In the genomic region with DNA sequence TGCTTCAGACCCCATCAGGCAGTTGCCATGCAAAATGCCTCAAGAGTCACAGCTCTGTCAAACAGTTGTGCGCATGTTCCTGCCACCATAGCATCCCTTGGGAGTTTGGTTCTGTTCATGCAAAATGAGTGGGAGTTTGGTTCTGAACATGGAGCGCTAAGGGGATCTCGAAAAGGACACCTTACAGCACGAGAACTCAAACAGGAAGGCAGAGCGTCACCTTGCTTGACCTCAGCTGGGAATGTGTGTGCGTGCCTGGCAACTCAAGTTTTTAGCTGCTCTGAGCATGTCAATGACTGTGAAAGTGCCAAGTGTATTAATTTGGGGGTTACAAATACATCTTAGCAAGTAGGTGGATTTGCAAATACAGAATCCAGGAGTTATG, we compare ENCODE assay signal across 14 cellular contexts. TPM values are rescaled to one million over a fixed set of nuclear protein-coding genes. Genes with fewer than 3 reads are reported as not detected.
DNase-seq lines count a peak whose midpoint lies in the region; ATAC-seq and TF ChIP-seq lines count a peak whose summit lies in the region.
"Had no signal": no experiment of that assay in that cellular context is flagged by ENCODE, and none has a peak within 500 bp of the region (broad histone marks: within the 10 kb centered on the region; RNA-seq: fewer than 3 reads in every experiment).

No MANE protein-coding gene starts in this region.

- in situ Hi-C loops in Panc1 (cut with HindIII; ENCODE audit: low pct_unique_long_range_greater_than_20kb, low sequenced_read_pairs) = no loop called here

- RAD21 ChIA-PET in HCT116 (lab: Charles Lee; ENCODE audit: low non-redundant PET in 1 of 2, low total read pairs in 2 of 2, uncharacterized antibody in 2 of 2, unreplicated experiment in 2 of 2) = no interaction called here

- H3K4me2 ChIP-seq in HCT116 (ENCODE audit: low read length) = no peak overlapping the region
- H3K4me2 ChIP-seq: BLaER1 had no signal

- BruUV-seq in HCT116 (replicated peaks; lab: Mats Ljungman, UMichigan) (no TSS peak), Panc1 (replicated peaks; lab: Mats Ljungman, UMichigan) (no TSS peak)

- CTCF ChIA-PET in HCT116 (lab: Charles Lee) = no interaction called here
- CTCF ChIA-PET in Panc1 (lab: Charles Lee) = no interaction called here

- H3K9me3 Mint-ChIP-seq in osteocyte (ENCODE audit: unreplicated experiment) = no peaks in the 10 kb centered on the region

- intact Hi-C loops in HCT116 (cut with micrococcal nuclease) (no loop called here), Panc1 (cut with micrococcal nuclease; ENCODE audit: unreplicated experiment) (no loop called here)

- peak overlapping the region; percentile 78; the same call in 1 of the 2 replicates for H3K9ac ChIP-seq in HCT116 (ENCODE audit: low read length)
- H3K9ac ChIP-seq: BLaER1 had no signal

- TF ChIP-seq CTCF in HCT116 (IDR thresholded peaks at IDR 0.05 in 2 of 3, conservative IDR thresholded peaks at IDR 0.05 in 1 of 3; ENCODE audit: borderline replicate concordance in 1 of 3, insufficient read depth in 1 of 3, low read depth in 2 of 3, low read length in 2 of 3) = no peak
- TF ChIP-seq CTCF in Panc1 (IDR thresholded peaks at IDR 0.05) = no peak
- TF ChIP-seq CTCF in osteocyte (IDR thresholded peaks at IDR 0.05) = no peak

- TF ChIP-seq RAD21 in HCT116 (IDR thresholded peaks at IDR 0.05; ENCODE audit: low read depth) = no peak

- POLR2A ChIA-PET in HCT116 (lab: Charles Lee) = no interaction called here
- POLR2A ChIA-PET in Panc1 (lab: Charles Lee) = no interaction called here

- no peak overlapping the region for H3K4me3 ChIP-seq in HCT116 (replicated peaks in 1 of 2; ENCODE audit: low read depth in 1 of 2, low read length in 2 of 2)
- H3K4me3 ChIP-seq in Panc1 (ENCODE audit: low read depth in 2 of 2, low read length in 2 of 2) = no peak overlapping the region
- H3K4me3 ChIP-seq: BLaER1 had no signal

- ATAC-seq in HCT116 (no peak), Panc1 (no peak), HG03196 (IDR thresholded peaks at IDR 0.05; ENCODE audit: unreplicated experiment) (no peak), HG02610 (IDR thresholded peaks at IDR 0.05; ENCODE audit: unreplicated experiment) (no peak)

- no peak overlapping the region for H2AFZ ChIP-seq in HCT116 (ENCODE audit: low read depth, low read length, poor library complexity, severe bottlenecking)

- H4K20me1 ChIP-seq in HCT116 (ENCODE audit: insufficient read depth) = no peaks in the 10 kb centered on the region
- H4K20me1 ChIP-seq: BLaER1 had no signal

- H3K4me1 ChIP-seq in HCT116 (ENCODE audit: control insufficient read depth in 1 of 2, insufficient read depth in 2 of 2, low read length in 2 of 2) (peaks cover 65 to 89% of the 10 kb centered on the region in 2 experiments), Panc1 (ENCODE audit: control insufficient read depth, insufficient read depth, low read length) (peaks cover 64% of the 10 kb centered on the region)

- no peak overlapping the region for H3K4me3 Mint-ChIP-seq in osteocyte (ENCODE audit: unreplicated experiment)

- H3K36me3 ChIP-seq in HCT116 (ENCODE audit: control insufficient read depth in 1 of 2, insufficient read depth in 2 of 2, low read length in 2 of 2) (peaks cover 0 to 27% of the 10 kb centered on the region in 2 experiments; a peak in 1 of 4 replicates), Panc1 (ENCODE audit: control insufficient read depth, insufficient read depth, low read length) (no peaks in the 10 kb centered on the region; the same call in 1 of the 2 replicates)
- H3K36me3 ChIP-seq: BLaER1 had no signal

- peaks cover 89% of the 10 kb centered on the region for H3K79me2 ChIP-seq in HCT116 (ENCODE audit: insufficient read depth, low read length)

- no peak for TF ChIP-seq POLR2A in HCT116 (IDR thresholded peaks at IDR 0.05; ENCODE audit: borderline replicate concordance, extremely low read depth, insufficient read depth, insufficient read length)

- H3K27me3 ChIP-seq in HCT116 (ENCODE audit: insufficient read depth, low read length) (no peaks in the 10 kb centered on the region), Panc1 (ENCODE audit: control insufficient read depth, insufficient read depth, low read length) (no peaks in the 10 kb centered on the region)
- H3K27me3 ChIP-seq: BLaER1 had no signal

- peaks cover 35% of the 10 kb centered on the region for H3K4me1 Mint-ChIP-seq in osteocyte (ENCODE audit: unreplicated experiment)

- H3K27me3 Mint-ChIP-seq in osteocyte (ENCODE audit: unreplicated experiment) = no peaks in the 10 kb centered on the region

- no peaks in the 10 kb centered on the region for H3K9me3 ChIP-seq in HCT116 (ENCODE audit: control insufficient read depth in 1 of 2, insufficient read depth in 1 of 2, low read depth in 1 of 2, low read length in 2 of 2)
- no peaks in the 10 kb centered on the region for H3K9me3 ChIP-seq in Panc1 (ENCODE audit: control insufficient read depth, insufficient read depth, low read depth, low read length)
- H3K9me3 ChIP-seq: BLaER1 had no signal

- no peak overlapping the region for H3K27ac Mint-ChIP-seq in osteocyte (ENCODE audit: unreplicated experiment)

- no peaks in the 10 kb centered on the region for H3K9me2 ChIP-seq in HCT116 (ENCODE audit: insufficient read depth)

- H3K27ac ChIP-seq in HCT116 (ENCODE audit: low read depth, low read length) = peak overlapping the region; percentile 100
- H3K27ac ChIP-seq in Panc1 (ENCODE audit: low read length) = peak overlapping the region; percentile 94
- peak overlapping the region; percentile 100 for H3K27ac ChIP-seq in epithelial cell of prostate
- H3K27ac ChIP-seq: BLaER1, HL-60 had no signal

- H3K36me3 Mint-ChIP-seq in osteocyte (ENCODE audit: unreplicated experiment) = no peaks in the 10 kb centered on the region

- DNase-seq in HCT116 (ENCODE audit: low read depth, low spot score) = no peak
- no peak for DNase-seq in Panc1 (ENCODE audit: low read depth, low spot score)
- no peak for DNase-seq in epithelial cell of prostate (ENCODE audit: low read depth, low spot score)
- DNase-seq in osteocyte (ENCODE audit: extremely low spot score, unreplicated experiment) = peak; percentile 53
- no peak for DNase-seq in NCI-H526 treated with DMSO at 0.1 percent for 48 hours (lab: John Stamatoyannopoulos, UW)
- DNase-seq: DMS 273 treated with DMSO at 0.1 percent for 48 hours, KBM-7, NCI-H1092 treated with DMSO at 0.1 percent for 48 hours, NCI-H187, SHP77 treated with DMSO at 0.1 percent for 48 hours had no signal

TF ChIP-seq in HCT116, 20 proteins besides CTCF, POLR2A, EP300 and RAD21:
- TF ChIP-seq POLR2AphosphoS5 (IDR thresholded peaks at IDR 0.05; ENCODE audit: low read depth, low read length) (peak; percentile 31; the same call in 1 of the 2 replicates), MAX (IDR thresholded peaks at IDR 0.05) (no peak)
TF ChIP-seq in HCT116: peak in this region for 1.

RNA-seq across cellular contexts. Expression of gene MALL, which starts 16.6 kb away (rescaled TPM):
- 223 TPM for total RNA-seq in HCT116 (2021; ENCODE audit: unreplicated experiment)
- 92.3 and 120 TPM in 2 replicates for polyA plus RNA-seq in HCT116 (2012)
- 159 TPM for total RNA-seq in Panc1 (2021; ENCODE audit: unreplicated experiment)
- 224 TPM for polyA plus RNA-seq in Panc1 (2012; ENCODE audit: insufficient read length)
- 0.64 and 0.68 TPM in 2 replicates for total RNA-seq in osteocyte

Comparison
In these comparisons a context has a peak if more than half of its experiments do, and no peak if none do; other contexts are left out.
1. RNA of gene MALL, which starts 16.6 kb away (total RNA-seq): 223 TPM in HCT116 (single experiment) and 159 TPM in Panc1 (single experiment); 0.64 to 0.68 TPM in osteocyte; every median in the first group is over 10 times any median in the second.
2. Peak in every context shown above with its lines, with median percentiles within 50 percentile points of each other: H3K27ac ChIP-seq.